ENCODE assay signal across 20 cellular contexts in genomic region chr18:52054301-52054700, GRCh38.
A peak's percentile ranks its signal among the peaks of the same experiment; 100 is the strongest.
DNase-seq lines count a peak whose midpoint lies in the region; ATAC-seq and TF ChIP-seq lines count a peak whose summit lies in the region.
"Had no signal": no experiment of that assay in that cellular context is flagged by ENCODE, and none has a peak within 500 bp of the region (broad histone marks: within the 10 kb centered on the region; RNA-seq: fewer than 3 reads in every experiment).

No MANE protein-coding gene starts in this region.

- DNase-seq in DMS53 (lab: John Stamatoyannopoulos, UW) (peak; percentile 15), DMS53 treated with DMSO at 0.1 percent for 48 hours (lab: John Stamatoyannopoulos, UW; ENCODE audit: unreplicated experiment) (no peak), RWPE2 (ENCODE audit: low spot score) (no peak), epithelial cell of esophagus (ENCODE audit: low read depth) (peak; percentile 44), kidney tubule cell (ENCODE audit: low spot score) (peak; percentile 3), G401 (ENCODE audit: low spot score) (no peak), HK-2 (ENCODE audit: unreplicated experiment) (no peak)
- DNase-seq: AML-193; Caco-2; CD4-positive, alpha-beta T cell; DMS79 treated with DMSO at 0.1 percent for 48 hours; GOT3; H7; HFFc6 had no signal

- H3K4me1 ChIP-seq in RWPE2 (ENCODE audit: insufficient read depth, poor library complexity, severe bottlenecking) = no peaks in the 10 kb centered on the region
- H3K4me1 ChIP-seq: A549, Caco-2 had no signal

- in situ Hi-C loops in G401 (cut with HindIII; ENCODE audit: low sequenced_read_pairs) = no loop called here

- no peak overlapping the region for H3K27ac ChIP-seq in RWPE2 (ENCODE audit: poor library complexity, severe bottlenecking)
- H3K27ac ChIP-seq: 22Rv1, A549, C4-2B had no signal

- ATAC-seq in RWPE2 (ENCODE audit: low read depth) (peak; percentile 48; the same call in 1 of the 3 replicates), GM18867 (IDR thresholded peaks at IDR 0.05; ENCODE audit: unreplicated experiment) (no peak)
- ATAC-seq: A549, HCT116, HepG2 had no signal

- no peaks in the 10 kb centered on the region for H3K9me3 ChIP-seq in RWPE2 (ENCODE audit: severe bottlenecking)
- H3K9me3 ChIP-seq: A549, Caco-2 had no signal

- no peak overlapping the region for H3K4me3 ChIP-seq in RWPE2 (ENCODE audit: severe bottlenecking)
- H3K4me3 ChIP-seq in epithelial cell of esophagus (ENCODE audit: low read length) = no peak overlapping the region
- H3K4me3 ChIP-seq: A549 had no signal

- H3K36me3 ChIP-seq in RWPE2 (ENCODE audit: low read depth) = no peaks in the 10 kb centered on the region

- TF ChIP-seq CTCF in RWPE2 (IDR thresholded peaks at IDR 0.05; ENCODE audit: poor library complexity, severe bottlenecking) (no peak), epithelial cell of esophagus (IDR thresholded peaks at IDR 0.05; ENCODE audit: insufficient read depth, low read depth, low read length, missing control alignments) (no peak)

- H3K27me3 ChIP-seq in RWPE2 (ENCODE audit: insufficient read depth, poor library complexity, severe bottlenecking) = no peaks in the 10 kb centered on the region

Comparison
In these comparisons a context has a peak if more than half of its experiments do, and no peak if none do; other contexts are left out.
1. DNase-seq: peak in DMS53 (single experiment), epithelial cell of esophagus (single experiment) and kidney tubule cell (single experiment); none in DMS53 treated with DMSO at 0.1 percent for 48 hours (single experiment), RWPE2 (single experiment), G401 (single experiment) and HK-2 (single experiment).